In genomic region chr17:76273923-76274558, GRCh38 we compare ENCODE assay signal across 10 cellular contexts. TPM values are rescaled to one million over a fixed set of nuclear protein-coding genes. Genes with fewer than 3 reads are reported as not detected.
DNase-seq lines count a peak whose midpoint lies in the region; ATAC-seq, FAIRE-seq and TF ChIP-seq lines count a peak whose summit lies in the region.
"Had no signal": no experiment of that assay in that cellular context is flagged by ENCODE, and none has a peak within 500 bp of the region (broad histone marks: within the 10 kb centered on the region; RNA-seq: fewer than 3 reads in every experiment).

No MANE protein-coding gene starts in this region.

- no peak; the same call in none of the 2 replicates for TF ChIP-seq POLR2A in GM12878 (IDR thresholded peaks at IDR 0.05; ENCODE audit: low read depth, low read length)

- H3K4me2 ChIP-seq in GM12878 (ENCODE audit: control insufficient read depth, insufficient read depth): no peak overlapping the region

- H3K36me3 ChIP-seq in NT2/D1 (ENCODE audit: insufficient read depth, insufficient read length, low read length): peaks cover 17% of the 10 kb centered on the region
- no peaks in the 10 kb centered on the region; a peak in 1 of 4 replicates for H3K36me3 ChIP-seq in GM12878 (ENCODE audit: control insufficient read depth in 2 of 2, insufficient read depth in 2 of 2, low read length in 1 of 2)
- H3K36me3 ChIP-seq in neutrophil: peaks cover 24% of the 10 kb centered on the region

- SMC1A ChIA-PET in GM12878 (lab: Charles Lee; ENCODE audit: uncharacterized antibody, unreplicated experiment): interaction anchor here (0.7 to 10.2 kb wide), 8 partner anchors 12 to 149 kb away, joined by 3 to 152 read pairs (median 10); partner anchors contain the start of gene UBALD2

- no peak for FAIRE-seq in GM12878 (lab: Jason Lieb, UNC)

- RAD21 ChIA-PET in GM12878 (lab: Charles Lee; ENCODE audit: unreplicated experiment): interaction anchor here (1.0 to 18.5 kb wide), 5 partner anchors 11 to 151 kb away, joined by 3 to 419 read pairs (median 75); partner anchors contain the start of gene UBALD2

- H3K27ac ChIP-seq in GM12878 (ENCODE audit: control insufficient read depth, insufficient read depth) (no peak overlapping the region), neutrophil (peak overlapping the region; percentile 96)

- intact Hi-C loops in GM12878 (cut with micrococcal nuclease; ENCODE audit: unreplicated experiment): no loop called here

- H3K79me2 ChIP-seq in GM12878 (ENCODE audit: control insufficient read depth, insufficient read depth, low read length): peaks cover 33% of the 10 kb centered on the region

- BruUV-seq in GM12878 (replicated peaks; lab: Mats Ljungman, UMichigan): no TSS peak

- no peak overlapping the region for H3K4me3 ChIP-seq in NT2/D1 (ENCODE audit: insufficient read length, low read depth)
- H3K4me3 ChIP-seq in GM12878: no peak overlapping the region
- peak overlapping the region in 1 of 2 experiments; percentile 20 for H3K4me3 ChIP-seq in neutrophil (ENCODE audit: low read depth in 1 of 2, low read length in 1 of 2)
- H3K4me3 ChIP-seq: heart right ventricle had no signal

- no peak overlapping the region for H2AFZ ChIP-seq in GM12878 (ENCODE audit: control insufficient read depth, low read depth, low read length)

- H4K20me1 ChIP-seq in GM12878 (ENCODE audit: control insufficient read depth, insufficient read depth): no peaks in the 10 kb centered on the region

- CTCF ChIA-PET in GM12878 (lab: Yijun Ruan, JAX): interaction anchor here (0.7 to 10.6 kb wide), 9 partner anchors 9 to 170 kb away, joined by 3 to 160 read pairs (median 3); no protein-coding TSS in a partner anchor

- TF ChIP-seq CTCF in GM12878 (IDR thresholded peaks at IDR 0.05 in 2 of 3, conservative IDR thresholded peaks at IDR 0.05 in 1 of 3; ENCODE audit: control insufficient read depth in 2 of 3, extremely low read depth in 1 of 3, insufficient read depth in 1 of 3, low read depth in 3 of 3, low read length in 3 of 3) (no peak), neutrophil (IDR thresholded peaks at IDR 0.05) (no peak)

- no peaks in the 10 kb centered on the region for H3K9me3 ChIP-seq in NT2/D1 (ENCODE audit: insufficient read depth, low read length)
- no peaks in the 10 kb centered on the region for H3K9me3 ChIP-seq in GM12878 (replicated peaks; ENCODE audit: control insufficient read depth, insufficient read depth, low read length)
- H3K9me3 ChIP-seq in neutrophil: no peaks in the 10 kb centered on the region
- H3K9me3 ChIP-seq: heart right ventricle had no signal

- H3K9ac ChIP-seq in NT2/D1 (ENCODE audit: insufficient read length, low read depth) (peak overlapping the region; percentile 8), GM12878 (ENCODE audit: control insufficient read depth, insufficient read depth, low read length) (no peak overlapping the region; the same call in 1 of the 2 replicates)

- H3K4me1 ChIP-seq in NT2/D1 (ENCODE audit: insufficient read depth, insufficient read length): peaks cover 50% of the 10 kb centered on the region
- H3K4me1 ChIP-seq in GM12878 (ENCODE audit: control insufficient read depth, insufficient read depth, low read length): peaks cover 41% of the 10 kb centered on the region
- peaks cover 50 to 56% of the 10 kb centered on the region in 2 experiments for H3K4me1 ChIP-seq in neutrophil (ENCODE audit: control insufficient read depth in 1 of 2, insufficient read depth in 1 of 2, low read depth in 1 of 2, low read length in 1 of 2)

- H3K27me3 ChIP-seq in NT2/D1 (ENCODE audit: insufficient read depth, insufficient read length): no peaks in the 10 kb centered on the region
- no peaks in the 10 kb centered on the region for H3K27me3 ChIP-seq in GM12878 (replicated peaks in 1 of 2; ENCODE audit: control insufficient read depth in 2 of 2, insufficient read depth in 2 of 2, low read length in 1 of 2)
- no peaks in the 10 kb centered on the region for H3K27me3 ChIP-seq in neutrophil
- H3K27me3 ChIP-seq: heart right ventricle had no signal

- TF ChIP-seq EP300 in GM12878 (IDR thresholded peaks at IDR 0.05; ENCODE audit: borderline replicate concordance in 1 of 2, control insufficient read depth in 1 of 2, low read depth in 2 of 2, low read length in 2 of 2): no peak

- peak; percentile 34 for DNase-seq in DMS53 (lab: John Stamatoyannopoulos, UW)
- no peak for DNase-seq in NT2/D1 (ENCODE audit: low read depth, low spot score)
- DNase-seq in GM12878 (ENCODE audit: low read depth, low spot score): no peak
- DNase-seq in iPS-NIHi7 (ENCODE audit: extremely low spot score): no peak
- DNase-seq in Kasumi-1 (lab: John Stamatoyannopoulos, UW): no peak
- DNase-seq in activated gamma-delta T cell (lab: John Stamatoyannopoulos, UW): no peak
- DNase-seq: heart right ventricle, MM.1S had no signal

- POLR2A ChIA-PET in GM12878 (lab: Charles Lee): interaction anchor here (0.6 to 17.9 kb wide), 6 partner anchors 12 to 369 kb away, joined by 3 to 427 read pairs (median 4); partner anchors contain the start of genes MRPL38 and UBALD2

- no peak for ATAC-seq in GM12878
- no peak for ATAC-seq in HG02571 (IDR thresholded peaks at IDR 0.05; ENCODE audit: unreplicated experiment)
- ATAC-seq: heart right ventricle had no signal

- WGBS in GM12878 (ENCODE audit: insufficient coverage, insufficient replicate concordance, low lambda C conversion rate, missing lambda C conversion rate): 65% methylated on average over 29 of the region's 29 CpGs

- in situ Hi-C loops in GM12878 (cut with MboI): loop anchor here (25.0 kb wide), 2 partner anchors 1188 to 1888 kb away; partner anchors contain the start of gene SYNGR2

- TF ChIP-seq RAD21 in GM12878 (IDR thresholded peaks at IDR 0.05; ENCODE audit: insufficient read depth, low read depth, low read length): no peak

TF ChIP-seq in GM12878, 131 proteins besides CTCF, POLR2A, EP300 and RAD21 (continues in another document):
- TF ChIP-seq EGR1 (IDR thresholded peaks at IDR 0.05; ENCODE audit: borderline replicate concordance in 1 of 2, low read depth in 2 of 2, low read length in 2 of 2) (no peak), CHD4 (IDR thresholded peaks at IDR 0.05) (no peak), PAX8 (IDR thresholded peaks at IDR 0.05) (no peak), RUNX3 (IDR thresholded peaks at IDR 0.05; ENCODE audit: low read length) (no peak), ESRRA (IDR thresholded peaks at IDR 0.05; ENCODE audit: low read length) (no peak), HDAC6 (IDR thresholded peaks at IDR 0.05; ENCODE audit: unreplicated experiment) (peak; percentile 3)

RNA-seq across cellular contexts. Expression of gene UBALD2, which starts 8.9 kb away (rescaled TPM):
- 10.7 and 18.0 TPM in 2 replicates for total RNA-seq in GM12878 (2013; cell fraction: nucleolus; rRNA removed)
- total RNA-seq in GM12878 (2014; rRNA removed) (54.7 and 63.4 TPM in 2 replicates), GM12878 (2014; rRNA removed; fragmentation: Illumina TruSeq; extraction: Trizol) (12.3 and 17.1 TPM in 2 replicates), GM12878 (2021) (130 and 132 TPM in 2 replicates)
- 44.7 TPM for polyA plus RNA-seq in GM12878 (2011; ENCODE audit: low read depth)
- polyA plus RNA-seq in GM12878 (2011; rRNA removed) (50.3 and 165 TPM in 2 replicates), GM12878 (2014; fragmentation: Illumina TruSeq; extraction: Trizol) (12.1 and 24.0 TPM in 2 replicates), GM12878 (2014; fragmentation: Nextera tagmentation; extraction: Ambion mirVana) (10 to 100 TPM in 1 of 2 experiments, 1 to 10 TPM in 1; 4.4 to 16.4 TPM), GM12878 (2014; rRNA removed) (66.4 and 81.1 TPM in 2 replicates), GM12878 (2016; fragmentation: Nextera tagmentation; extraction: Ambion mirVana) (1 to 10 TPM; 2.8 TPM)
- 54.9 and 77.4 TPM in 2 replicates for polyA plus RNA-seq in GM12878 (2011; cell fraction: cytosol; rRNA removed)
- 56.6 and 64.5 TPM in 2 replicates for polyA plus RNA-seq in GM12878 (2011; cell fraction: nucleus; rRNA removed)
- 98.6 and 132 TPM in 2 replicates for polyA plus RNA-seq in GM12878 (2012)
- 24.4 and 40.4 TPM in 2 replicates for polyA minus RNA-seq in GM12878 (2011; rRNA and poly(A)+ RNA removed)
- 55.5 and 60.7 TPM in 2 replicates for polyA minus RNA-seq in GM12878 (2011; cell fraction: cytosol; rRNA and poly(A)+ RNA removed)
- 18.3 and 30.3 TPM in 2 replicates for polyA minus RNA-seq in GM12878 (2011; cell fraction: nucleus; rRNA and poly(A)+ RNA removed)

RNA-seq across cellular contexts. Expression of gene RNF157, which starts 33.7 kb away (rescaled TPM):
- 1.4 and 2.8 TPM in 2 replicates for total RNA-seq in GM12878 (2013; cell fraction: nucleolus; rRNA removed)
- total RNA-seq in GM12878 (2014; rRNA removed): 9.7 and 10.4 TPM in 2 replicates
- total RNA-seq in GM12878 (2014; rRNA removed; fragmentation: Illumina TruSeq; extraction: Trizol): 10.4 and 11.8 TPM in 2 replicates
- 14.8 and 17.9 TPM in 2 replicates for total RNA-seq in GM12878 (2021)
- polyA plus RNA-seq in GM12878 (2011; ENCODE audit: low read depth): 5.8 TPM
- 6.0 and 7.3 TPM in 2 replicates for polyA plus RNA-seq in GM12878 (2011; rRNA removed)
- 7.3 and 8.6 TPM in 2 replicates for polyA plus RNA-seq in GM12878 (2011; cell fraction: cytosol; rRNA removed)
- polyA plus RNA-seq in GM12878 (2011; cell fraction: nucleus; rRNA removed): 3.7 and 4.7 TPM in 2 replicates
- polyA plus RNA-seq in GM12878 (2012): 6.4 and 8.4 TPM in 2 replicates
- 14.1 and 15.9 TPM in 2 replicates for polyA plus RNA-seq in GM12878 (2014; fragmentation: Illumina TruSeq; extraction: Trizol)
- polyA plus RNA-seq in GM12878 (2014; fragmentation: Nextera tagmentation; extraction: Ambion mirVana): 1 to 10 TPM; 5.2 to 9.5 TPM
- 12.1 and 12.3 TPM in 2 replicates for polyA plus RNA-seq in GM12878 (2014; rRNA removed)
- polyA plus RNA-seq in GM12878 (2016; fragmentation: Nextera tagmentation; extraction: Ambion mirVana): 1 to 10 TPM; 1.4 to 3.4 TPM
- 6.6 and 10.4 TPM in 2 replicates for polyA minus RNA-seq in GM12878 (2011; rRNA and poly(A)+ RNA removed)
- polyA minus RNA-seq in GM12878 (2011; cell fraction: cytosol; rRNA and poly(A)+ RNA removed): 3.1 and 4.8 TPM in 2 replicates
- polyA minus RNA-seq in GM12878 (2011; cell fraction: nucleus; rRNA and poly(A)+ RNA removed): 2.5 and 6.2 TPM in 2 replicates

RNA-seq across cellular contexts. Expression of gene QRICH2, which starts 34.0 kb away (rescaled TPM):
- total RNA-seq in GM12878 (2013; cell fraction: nucleolus; rRNA removed): 1.3 and 1.8 TPM in 2 replicates
- total RNA-seq in GM12878 (2014; rRNA removed) (0.23 and 0.27 TPM in 2 replicates), GM12878 (2014; rRNA removed; fragmentation: Illumina TruSeq; extraction: Trizol) (0.18 and 0.27 TPM in 2 replicates), GM12878 (2021) (0.35 and 0.72 TPM in 2 replicates)
- 0.17 TPM for polyA plus RNA-seq in GM12878 (2011; ENCODE audit: low read depth)
- polyA plus RNA-seq in GM12878 (2011; rRNA removed) (0.07 and 0.15 TPM in 2 replicates), GM12878 (2014; fragmentation: Illumina TruSeq; extraction: Trizol) (0.12 TPM in 1 of 2 replicates, not detected in the other), GM12878 (2014; fragmentation: Nextera tagmentation; extraction: Ambion mirVana) (under 1 TPM; 0.04 to 0.05 TPM), GM12878 (2014; rRNA removed) (0.44 and 0.58 TPM in 2 replicates), GM12878 (2016; fragmentation: Nextera tagmentation; extraction: Ambion mirVana) (under 1 TPM; 0.51 to 0.54 TPM)
- 0.22 and 0.28 TPM in 2 replicates for polyA plus RNA-seq in GM12878 (2011; cell fraction: cytosol; rRNA removed)
- 0.73 and 0.76 TPM in 2 replicates for polyA plus RNA-seq in GM12878 (2011; cell fraction: nucleus; rRNA removed)
- polyA plus RNA-seq in GM12878 (2012): 0.27 and 0.32 TPM in 2 replicates
- 1.4 and 1.8 TPM in 2 replicates for polyA minus RNA-seq in GM12878 (2011; rRNA and poly(A)+ RNA removed)
- polyA minus RNA-seq in GM12878 (2011; cell fraction: cytosol; rRNA and poly(A)+ RNA removed): 0.31 TPM in 1 of 2 replicates, not detected in the other
- polyA minus RNA-seq in GM12878 (2011; cell fraction: nucleus; rRNA and poly(A)+ RNA removed): 0.36 and 1.1 TPM in 2 replicates
